Comparison of ENCODE assay signal across 34 cellular contexts in genomic region chr5:118768607-118769175, GRCh38.
"Had no signal": no experiment of that assay in that cellular context is flagged by ENCODE, and none has a peak within 500 bp of the region (broad histone marks: within the 10 kb centered on the region; RNA-seq: fewer than 3 reads in every experiment).

No MANE protein-coding gene starts in this region.

- DNase-seq: activated effector memory CD4-positive, alpha-beta T cell treated with anti-CD3 and anti-CD28 coated beads, Interleukin-2, amount 50 U/mL, for 16 hours; activated effector memory CD4-positive, alpha-beta T cell treated with Interleukin-2 at 50 U/mL for 16 hours; activated gamma-delta T cell; activated gamma-delta T cell treated with Interleukin-2 at 50 U/mL for 16 hours; activated naive CD4-positive, alpha-beta T cell; activated naive CD4-positive, alpha-beta T cell treated with anti-CD3 and anti-CD28 coated beads for 36 hours; activated naive CD4-positive, alpha-beta T cell treated with anti-CD3 and anti-CD28 coated beads, Interleukin-2, amount 10 ng/mL, durations not matched to agents 7 days and 5 days; activated naive CD4-positive, alpha-beta T cell treated with anti-CD3 and anti-CD28 coated beads, Interleukin-2, amount 50 U/mL, for 16 hours; activated naive CD4-positive, alpha-beta T cell treated with Interleukin-2 at 50 U/mL for 16 hours; activated naive CD8-positive, alpha-beta T cell treated with anti-CD3 and anti-CD28 coated beads for 36 hours; activated naive CD8-positive, alpha-beta T cell treated with anti-CD3 and anti-CD28 coated beads, Interleukin-2, amount 10 ng/mL, durations not matched to agents 7 days and 5 days; activated naive CD8-positive, alpha-beta T cell treated with anti-CD3 and anti-CD28 coated beads, Interleukin-2, amount 50 U/mL, for 24 hours; activated T-cell treated with anti-CD3 and anti-CD28 coated beads, Interleukin-2, amount 50 U/mL, for 1 hour; activated T-cell treated with anti-CD3 and anti-CD28 coated beads, Interleukin-2, amount 50 U/mL, for 24 hours; activated T-cell treated with anti-CD3 and anti-CD28 coated beads, Interleukin-2, amount 50 U/mL, for 4 hours; activated T-cell treated with anti-CD3 and anti-CD28 coated beads, Interleukin-2, amount 50 U/mL, for 48 hours; activated T-cell treated with anti-CD3 and anti-CD28 coated beads, Interleukin-2, amount 50 U/mL, for 72 hours; adrenal gland; amniotic stem cell; amygdala; anterior cingulate cortex; aorta; body of pancreas; brain microvascular endothelial cell; caudate nucleus; central memory CD4-positive, alpha-beta T cell; cerebellar nuclear complex had no signal

- H3K4me1 ChIP-seq: adrenal gland, ascending aorta, body of pancreas, breast epithelium had no signal

- H3K27me3 ChIP-seq: adrenal gland, ascending aorta, body of pancreas, brain microvascular endothelial cell, breast epithelium, cardiac muscle cell had no signal

- H3K36me3 ChIP-seq: adrenal gland, ascending aorta, brain microvascular endothelial cell, breast epithelium, cardiac muscle cell had no signal

- H3K27ac ChIP-seq: adrenal gland, ascending aorta, body of pancreas, brain microvascular endothelial cell, breast epithelium, cardiac muscle cell had no signal

- H3K4me3 ChIP-seq: adrenal gland, ascending aorta, body of pancreas, breast epithelium, cardiac muscle cell had no signal

- ATAC-seq: activated naive CD4-positive, alpha-beta T cell treated with anti-CD3 and anti-CD28 coated beads, Interleukin-2, amount 50 U/mL, for 72 hours; activated naive CD8-positive, alpha-beta T cell treated with anti-CD3 and anti-CD28 coated beads, Interleukin-2, amount 50 U/mL, for 24 hours; activated T-cell treated with anti-CD3 and anti-CD28 coated beads, Interleukin-2, amount 50 U/mL, for 4 hours; activated T-cell treated with anti-CD3 and anti-CD28 coated beads, Interleukin-2, amount 50 U/mL, for 72 hours; activated T-helper 17 cell treated with anti-CD3 and anti-CD28 coated beads, Interleukin-2, amount 50 U/mL, for 72 hours; body of pancreas had no signal

- FAIRE-seq: astrocyte, bronchial epithelial cell had no signal

- H3K9me3 ChIP-seq: adrenal gland, ascending aorta, body of pancreas had no signal
